In the genomic region with DNA sequence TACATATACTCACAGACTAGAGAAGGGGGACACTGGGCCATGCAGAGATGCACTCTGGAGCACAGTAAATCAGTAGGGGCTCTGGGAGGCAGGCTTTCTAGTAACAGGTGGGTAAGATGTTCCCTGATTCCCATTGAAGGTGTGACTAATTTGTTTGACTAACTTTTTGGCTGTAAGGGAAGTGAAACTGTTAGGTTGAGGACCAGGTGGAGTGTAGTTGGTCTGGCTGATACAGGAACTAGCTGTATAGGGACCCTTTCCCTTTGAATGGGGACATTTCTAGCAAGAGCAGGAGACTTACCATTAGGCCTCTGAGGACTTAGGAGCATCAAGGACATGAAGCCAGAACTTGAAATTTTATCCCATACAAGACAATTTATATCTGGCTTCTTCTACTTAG, we compare ENCODE assay signal across 27 cellular contexts.
"Had no signal": no experiment of that assay in that cellular context is flagged by ENCODE, and none has a peak within 500 bp of the region (broad histone marks: within the 10 kb centered on the region; RNA-seq: fewer than 3 reads in every experiment).

No MANE protein-coding gene starts in this region.

- H3K4me3 ChIP-seq: ascending aorta, breast epithelium, coronary artery, dorsolateral prefrontal cortex, gastrocnemius medialis, heart left ventricle had no signal

- H3K27me3 ChIP-seq: ascending aorta, breast epithelium, dorsolateral prefrontal cortex, gastrocnemius medialis, heart left ventricle had no signal

- DNase-seq: activated CD4-positive, alpha-beta memory T cell treated with anti-CD3 and anti-CD28 coated beads for 36 hours; activated CD4-positive, alpha-beta T cell treated with anti-CD3 and anti-CD28 coated beads for 36 hours; activated CD4-positive, alpha-beta T cell treated with anti-CD3 and anti-CD28 coated beads, Interleukin-2, amount 10 ng/mL, durations not matched to agents 24 days and 14 days; activated CD4-positive, CD25-positive, alpha-beta regulatory T cell; activated CD4-positive, CD25-positive, alpha-beta regulatory T cell treated with anti-CD3 and anti-CD28 coated beads, Interleukin-2, amount 50 U/mL, for 72 hours; activated CD8-positive, alpha-beta memory T cell treated with anti-CD3 and anti-CD28 coated beads, Interleukin-2, amount 10 ng/mL, durations not matched to agents 7 days and 5 days; activated CD8-positive, alpha-beta memory T cell treated with anti-CD3 and anti-CD28 coated beads, Interleukin-2, amount 50 U/mL, for 4 hours; activated CD8-positive, alpha-beta T cell treated with anti-CD3 and anti-CD28 coated beads, Interleukin-2, amount 10 ng/mL, durations not matched to agents 7 days and 5 days; activated gamma-delta T cell; activated naive CD4-positive, alpha-beta T cell; activated naive CD4-positive, alpha-beta T cell treated with anti-CD3 and anti-CD28 coated beads, Interleukin-2, amount 10 ng/mL, durations not matched to agents 7 days and 5 days; activated naive CD8-positive, alpha-beta T cell treated with anti-CD3 and anti-CD28 coated beads, Interleukin-2, amount 10 ng/mL, durations not matched to agents 7 days and 5 days; activated T-cell treated with anti-CD3 and anti-CD28 coated beads, Interleukin-2, amount 50 U/mL, for 1 hour; activated T-cell treated with anti-CD3 and anti-CD28 coated beads, Interleukin-2, amount 50 U/mL, for 48 hours; dorsolateral prefrontal cortex; effector memory CD4-positive, alpha-beta T cell; endodermal cell; foreskin fibroblast; gastrocnemius medialis; glutamatergic neuron; heart left ventricle; T-helper 2 cell had no signal

- ATAC-seq: activated CD4-positive, alpha-beta T cell treated with anti-CD3 and anti-CD28 coated beads for 36 hours; activated CD8-positive, alpha-beta memory T cell treated with anti-CD3 and anti-CD28 coated beads, Interleukin-2, amount 10 ng/mL, durations not matched to agents 7 days and 5 days; activated CD8-positive, alpha-beta T cell treated with anti-CD3 and anti-CD28 coated beads, Interleukin-2, amount 10 ng/mL, durations not matched to agents 7 days and 5 days; activated naive CD4-positive, alpha-beta T cell treated with anti-CD3 and anti-CD28 coated beads, Interleukin-2, amount 50 U/mL, for 72 hours; esophagus mucosa; gastrocnemius medialis; heart left ventricle had no signal

- H3K36me3 ChIP-seq: ascending aorta, breast epithelium, gastrocnemius medialis, heart left ventricle had no signal
